10 cellular contexts compared by ENCODE assay signal in genomic region chr6:16511048-16511660, GRCh38.
DNase-seq lines count a peak whose midpoint lies in the region; ATAC-seq, FAIRE-seq and TF ChIP-seq lines count a peak whose summit lies in the region.
"Had no signal": no experiment of that assay in that cellular context is flagged by ENCODE, and none has a peak within 500 bp of the region (broad histone marks: within the 10 kb centered on the region; RNA-seq: fewer than 3 reads in every experiment).

No MANE protein-coding gene starts in this region.

- TF ChIP-seq POLR2A in H54 (IDR thresholded peaks at IDR 0.05; ENCODE audit: low read depth, low read length) (no peak), H1 (IDR thresholded peaks at IDR 0.05; ENCODE audit: control extremely low read depth in 1 of 2, low read depth in 2 of 2, low read length in 2 of 2) (no peak)

- H3K79me2 ChIP-seq in H1 (ENCODE audit: control insufficient read depth in 1 of 2, insufficient read depth in 2 of 2, low read length in 2 of 2): no peaks in the 10 kb centered on the region

- no peaks in the 10 kb centered on the region for H3K36me3 ChIP-seq in H1 (ENCODE audit: control insufficient read depth in 2 of 4, insufficient read depth in 4 of 4, low read length in 3 of 4)
- peaks cover 0 to under 1% (median 0%) of the 10 kb centered on the region in 3 experiments for H3K36me3 ChIP-seq in naive thymus-derived CD4-positive, alpha-beta T cell (ENCODE audit: control insufficient read depth in 2 of 3, insufficient read depth in 3 of 3, low read length in 3 of 3)
- H3K36me3 ChIP-seq: SJCRH30 had no signal

- H3K9me3 Mint-ChIP-seq in CD4-positive, alpha-beta T cell: no peaks in the 10 kb centered on the region
- no peaks in the 10 kb centered on the region for H3K9me3 Mint-ChIP-seq in naive thymus-derived CD4-positive, alpha-beta T cell
- H3K9me3 Mint-ChIP-seq: naive B cell had no signal

- POLR2A ChIA-PET in CD4-positive, alpha-beta T cell (lab: Charles Lee): interaction anchor here (1.7 kb wide), 2 partner anchors 250 to 252 kb away, joined by 6 to 7 read pairs; partner anchors contain the start of gene ATXN1
- POLR2A ChIA-PET in H1 (lab: Charles Lee; ENCODE audit: partially characterized antibody): no interaction called here
- POLR2A ChIA-PET in naive thymus-derived CD4-positive, alpha-beta T cell (lab: Charles Lee): interaction anchor here (1.0 kb wide), 1 partner anchor 16 kb away, joined by 3 read pairs; no protein-coding TSS in a partner anchor

- no peak for DNase-seq in CD4-positive, alpha-beta T cell
- DNase-seq in H54 (ENCODE audit: insufficient read length, low spot score) (peak; percentile 5), SK-N-DZ (ENCODE audit: low spot score) (peak; percentile 38), H1 (ENCODE audit: low read depth in 1 of 2, low spot score in 2 of 2) (no peak)
- DNase-seq in naive thymus-derived CD4-positive, alpha-beta T cell: no peak
- DNase-seq in activated effector memory CD4-positive, alpha-beta T cell treated with Interleukin-2 at 50 U/mL for 16 hours: no peak
- DNase-seq: naive B cell had no signal

- no peak overlapping the region for H4K91ac ChIP-seq in H1 (replicated peaks; ENCODE audit: insufficient read length, low read length)

- H3K14ac ChIP-seq in H1 (ENCODE audit: insufficient read length): no peak overlapping the region

- H3K23ac ChIP-seq in H1 (ENCODE audit: insufficient read length): no peak overlapping the region

- intact Hi-C loops in CD4-positive, alpha-beta T cell (cut with DNase I, micrococcal nuclease): loop anchor here (2.0 to 5.0 kb wide), 6 partner anchors 39 to 456 kb away; partner anchors contain the start of gene ATXN1 (in 1 of the 2)
- intact Hi-C loops in naive thymus-derived CD4-positive, alpha-beta T cell (cut with micrococcal nuclease): loop anchor here (1.0 to 10.0 kb wide), 7 partner anchors 28 to 260 kb away; no protein-coding TSS in a partner anchor

- TF ChIP-seq RAD21 in H1 (IDR thresholded peaks at IDR 0.05 in 1 of 2, conservative IDR thresholded peaks at IDR 0.05 in 1 of 2; ENCODE audit: low read depth in 2 of 2, low read length in 2 of 2): peak; percentile 35 to 49; a peak in 3 of 4 replicates

- H2BK12ac ChIP-seq in H1 (ENCODE audit: low read depth, low read length): no peak overlapping the region; the same call in 1 of the 2 replicates

- peaks cover 0 to 2% (median 0%) of the 10 kb centered on the region in 4 experiments; a peak in 2 of 7 replicates for H3K4me1 ChIP-seq in H1 (replicated peaks in 1 of 4; ENCODE audit: control insufficient read depth in 3 of 4, insufficient read depth in 4 of 4, low read length in 3 of 4)
- peaks cover 14 to 17% of the 10 kb centered on the region in 2 donors for H3K4me1 ChIP-seq in naive thymus-derived CD4-positive, alpha-beta T cell (ENCODE audit: control insufficient read depth in 2 of 2, insufficient read depth in 2 of 2, low read length in 2 of 2)
- H3K4me1 ChIP-seq: SJCRH30 had no signal

- H3K18ac ChIP-seq in H1 (ENCODE audit: extremely low read depth, low read length): no peak overlapping the region

- H3K4me1 Mint-ChIP-seq in CD4-positive, alpha-beta T cell (ENCODE audit: low read depth): peaks cover 39% of the 10 kb centered on the region
- H3K4me1 Mint-ChIP-seq in naive thymus-derived CD4-positive, alpha-beta T cell: peaks cover 24 to 63% (median 42%) of the 10 kb centered on the region in 7 donors

- no peaks in the 10 kb centered on the region for H3K23me2 ChIP-seq in H1 (ENCODE audit: low read depth, low read length)

- H2AFZ ChIP-seq in H1 (ENCODE audit: low read length): no peak overlapping the region

- no peaks in the 10 kb centered on the region for H3K79me1 ChIP-seq in H1 (ENCODE audit: low read depth, low read length)

- CTCF ChIA-PET in CD4-positive, alpha-beta T cell (lab: Charles Lee): interaction anchor here (0.6 to 2.1 kb wide), 21 partner anchors 11 to 261 kb away, joined by 3 to 9 read pairs (median 3); partner anchors contain the start of gene ATXN1
- CTCF ChIA-PET in H1 (lab: Charles Lee; ENCODE audit: partially characterized antibody): interaction anchor here (0.6 to 5.1 kb wide), 32 partner anchors 9 to 1170 kb away, joined by 3 to 37 read pairs (median 4); partner anchors contain the start of gene ATXN1
- CTCF ChIA-PET in naive thymus-derived CD4-positive, alpha-beta T cell (lab: Charles Lee): interaction anchor here (0.9 to 2.4 kb wide), 5 partner anchors 20 to 260 kb away, joined by 3 to 13 read pairs (median 3); no protein-coding TSS in a partner anchor

- TF ChIP-seq EP300 in H1 (IDR thresholded peaks at IDR 0.05; ENCODE audit: borderline replicate concordance in 1 of 2, low read depth in 2 of 2, low read length in 2 of 2): no peak

- no peak overlapping the region for H4K5ac ChIP-seq in H1 (ENCODE audit: insufficient read length, low read depth, low read length)

- H3K27ac Mint-ChIP-seq in CD4-positive, alpha-beta T cell: no peak overlapping the region
- H3K27ac Mint-ChIP-seq in naive thymus-derived CD4-positive, alpha-beta T cell: peak overlapping the region in 5 of 9 donors; percentile 9 to 76 (median 55)

- no peak overlapping the region for H2AK5ac ChIP-seq in H1 (ENCODE audit: low read depth, low read length)

- no peak overlapping the region for H3K4me3 ChIP-seq in H1 (ENCODE audit: extremely low read depth in 1 of 4, insufficient read depth in 2 of 4, low read depth in 3 of 4, low read length in 4 of 4)
- no peak overlapping the region for H3K4me3 ChIP-seq in naive thymus-derived CD4-positive, alpha-beta T cell (ENCODE audit: low read length)
- H3K4me3 ChIP-seq: SJCRH30 had no signal

- H3K4me2 ChIP-seq in H1 (ENCODE audit: insufficient read depth in 1 of 2, low read depth in 2 of 2, low read length in 2 of 2): no peak overlapping the region

- no peaks in the 10 kb centered on the region for H4K20me1 ChIP-seq in H1 (replicated peaks in 1 of 2; ENCODE audit: control insufficient read depth in 1 of 2, insufficient read depth in 2 of 2, low read length in 2 of 2)

- H2BK20ac ChIP-seq in H1 (ENCODE audit: low read length): no peak overlapping the region

- H3K36me3 Mint-ChIP-seq in CD4-positive, alpha-beta T cell (ENCODE audit: low read depth): no peaks in the 10 kb centered on the region
- peaks cover 0 to 25% (median 3%) of the 10 kb centered on the region in 5 donors for H3K36me3 Mint-ChIP-seq in naive thymus-derived CD4-positive, alpha-beta T cell
- H3K36me3 Mint-ChIP-seq: naive B cell had no signal

- no peak overlapping the region for H3K4me3 Mint-ChIP-seq in CD4-positive, alpha-beta T cell
- peak overlapping the region in 1 of 10 donors; percentile 51 for H3K4me3 Mint-ChIP-seq in naive thymus-derived CD4-positive, alpha-beta T cell
- H3K4me3 Mint-ChIP-seq: naive B cell had no signal

- WGBS in H1 (ENCODE audit: extremely low coverage in 1 of 2, insufficient coverage in 1 of 2, insufficient read length in 1 of 2, insufficient replicate concordance in 2 of 2, low coverage in 1 of 2, low lambda C conversion rate in 2 of 2, missing lambda C conversion rate in 1 of 2), 2 experiments: 66% methylated on average over 4 of the region's 4 CpGs; no CpG with 5 or more reads in 1 of the 2 experiments

- no peak overlapping the region for H3K56ac ChIP-seq in H1 (replicated peaks; ENCODE audit: insufficient read length, low read depth, low read length)

- H3K27me3 ChIP-seq in CD4-positive, alpha-beta T cell (ENCODE audit: control insufficient read depth, insufficient read depth, low read length): no peaks in the 10 kb centered on the region
- H3K27me3 ChIP-seq in H1 (replicated peaks in 1 of 4; ENCODE audit: control insufficient read depth in 3 of 4, extremely low read depth in 1 of 4, insufficient read depth in 3 of 4, low read length in 3 of 4): no peaks in the 10 kb centered on the region
- H3K27me3 ChIP-seq in naive thymus-derived CD4-positive, alpha-beta T cell (ENCODE audit: control insufficient read depth in 2 of 2, insufficient read depth in 2 of 2, low read length in 2 of 2): no peaks in the 10 kb centered on the region
- H3K27me3 ChIP-seq: SJCRH30 had no signal

- no peak overlapping the region for H3K4ac ChIP-seq in H1 (replicated peaks; ENCODE audit: insufficient read length, low read depth, low read length)

- H3K9ac ChIP-seq in H1 (replicated peaks in 1 of 4; ENCODE audit: extremely low read depth in 1 of 4, low read depth in 3 of 4, low read length in 3 of 4): no peak overlapping the region

- peak; percentile 62 for TF ChIP-seq CTCF in CD4-positive, alpha-beta T cell (IDR thresholded peaks at IDR 0.05)
- peak in 2 of 3 experiments; percentile 49 to 54; a peak in 3 of 4 replicates for TF ChIP-seq CTCF in H1 (IDR thresholded peaks at IDR 0.05; ENCODE audit: control extremely low read depth in 1 of 3, insufficient read depth in 1 of 3, low read depth in 1 of 3, low read length in 3 of 3)

- H2BK5ac ChIP-seq in H1 (ENCODE audit: low read depth, low read length): no peak overlapping the region

- H2BK15ac ChIP-seq in H1 (ENCODE audit: low read length): no peak overlapping the region

- FAIRE-seq in H54 (lab: Jason Lieb, UNC) (no peak), H1 (lab: Jason Lieb, UNC) (peak; percentile 13)

- no peak overlapping the region for H2BK120ac ChIP-seq in H1 (replicated peaks; ENCODE audit: low read depth, low read length)

- peak; percentile 45 for ATAC-seq in CD4-positive, alpha-beta T cell (ENCODE audit: poor library complexity)
- peak; percentile 45 for ATAC-seq in naive thymus-derived CD4-positive, alpha-beta T cell
- ATAC-seq in HG02884 (IDR thresholded peaks at IDR 0.05; ENCODE audit: unreplicated experiment): no peak
- no peak for ATAC-seq in HG02642 (IDR thresholded peaks at IDR 0.05; ENCODE audit: poor library complexity, unreplicated experiment)

- no peak overlapping the region for H3K27ac ChIP-seq in CD4-positive, alpha-beta T cell (ENCODE audit: low read depth, low read length)
- no peak overlapping the region for H3K27ac ChIP-seq in H1 (ENCODE audit: low read depth, low read length)
- no peak overlapping the region for H3K27ac ChIP-seq in naive thymus-derived CD4-positive, alpha-beta T cell (ENCODE audit: low read depth, low read length)
- H3K27ac ChIP-seq: SJCRH30 had no signal

- no peaks in the 10 kb centered on the region for H3K9me3 ChIP-seq in CD4-positive, alpha-beta T cell (ENCODE audit: control insufficient read depth, low read length)
- H3K9me3 ChIP-seq in H1 (ENCODE audit: insufficient read depth in 2 of 2, low read depth in 1 of 2, low read length in 1 of 2): no peaks in the 10 kb centered on the region
- H3K9me3 ChIP-seq in naive thymus-derived CD4-positive, alpha-beta T cell (ENCODE audit: control insufficient read depth in 2 of 3, low read length in 3 of 3): no peaks in the 10 kb centered on the region
- H3K9me3 ChIP-seq: SJCRH30 had no signal

- no peak overlapping the region for H4K8ac ChIP-seq in H1 (ENCODE audit: extremely low read depth, insufficient read depth, low read length)

- H3K27me3 Mint-ChIP-seq in CD4-positive, alpha-beta T cell: no peaks in the 10 kb centered on the region
- H3K27me3 Mint-ChIP-seq in naive thymus-derived CD4-positive, alpha-beta T cell: no peaks in the 10 kb centered on the region

TF ChIP-seq in H1, 55 proteins besides CTCF, POLR2A, EP300 and RAD21 (continues in another document):
- TF ChIP-seq FOSL1 (IDR thresholded peaks at IDR 0.05; ENCODE audit: insufficient read depth, low read depth, low read length): no peak
- TF ChIP-seq BCL11A (IDR thresholded peaks at IDR 0.05; ENCODE audit: low read depth in 2 of 2, low read length in 2 of 2): no peak
- TF ChIP-seq SP2 (IDR thresholded peaks at IDR 0.05; ENCODE audit: low read length): no peak
- TF ChIP-seq SIX5 (IDR thresholded peaks at IDR 0.05; ENCODE audit: low read depth, low read length): no peak

Comparison
In these comparisons a context has a peak if more than half of its experiments do, and no peak if none do; other contexts are left out.
1. ATAC-seq: peak in CD4-positive, alpha-beta T cell (single experiment) and naive thymus-derived CD4-positive, alpha-beta T cell (single experiment); none in HG02884 (single experiment) and HG02642 (single experiment).
2. DNase-seq: peak in H54 (single experiment) and SK-N-DZ (single experiment); none in CD4-positive, alpha-beta T cell (0 of 10), H1 (0 of 2), naive thymus-derived CD4-positive, alpha-beta T cell (0 of 9) and activated effector memory CD4-positive, alpha-beta T cell treated with Interleukin-2 at 50 U/mL for 16 hours (single experiment).